ENCODE assay signal across 17 cellular contexts in the genomic region with DNA sequence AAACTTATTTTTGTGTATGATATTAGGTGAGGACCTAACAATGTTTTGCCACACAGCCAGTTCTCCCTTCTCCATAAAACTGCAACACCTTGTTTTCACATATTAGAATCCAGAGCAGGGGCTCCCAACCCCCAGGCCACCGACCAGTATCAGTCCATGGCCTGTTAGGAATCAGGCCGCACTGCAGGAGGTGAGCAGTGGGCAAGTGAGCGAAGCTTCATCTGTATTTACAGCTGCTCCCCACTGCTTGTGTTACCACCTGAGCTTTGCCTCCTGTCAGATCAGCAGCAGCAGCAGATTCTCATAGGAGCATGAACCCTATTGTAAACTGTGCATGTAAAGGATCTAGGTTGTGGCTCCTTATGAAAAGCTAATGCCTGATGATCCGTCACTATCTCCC.
"Had no signal": no experiment of that assay in that cellular context is flagged by ENCODE, and none has a peak within 500 bp of the region (broad histone marks: within the 10 kb centered on the region; RNA-seq: fewer than 3 reads in every experiment).

No MANE protein-coding gene starts in this region.

- DNase-seq: dermis blood vessel endothelial cell; effector CD4-positive, alpha-beta T cell; effector memory CD4-positive, alpha-beta T cell; foreskin keratinocyte; head of caudate nucleus; heart right ventricle; hippocampal formation; left cardiac atrium; left lung; left ventricle myocardium superior; lower lobe of right lung; mesenchymal stem cell; midbrain had no signal

- H3K4me1 ChIP-seq: foreskin keratinocyte, gastroesophageal sphincter, left lung had no signal

- H3K36me3 ChIP-seq: esophagus muscularis mucosa, gastroesophageal sphincter, heart right ventricle, left lung, lower lobe of right lung had no signal

- H3K9me3 ChIP-seq: esophagus muscularis mucosa, gastroesophageal sphincter, heart right ventricle, left lung, lower lobe of right lung had no signal

- H3K4me3 ChIP-seq: coronary artery, dorsolateral prefrontal cortex, esophagus muscularis mucosa, gastroesophageal sphincter, heart right ventricle, left lung, lower lobe of right lung had no signal

- H3K27ac ChIP-seq: coronary artery, esophagus muscularis mucosa, foreskin keratinocyte, gastroesophageal sphincter, heart right ventricle, left lung, lower lobe of right lung had no signal

- H3K27me3 ChIP-seq: foreskin keratinocyte, left lung had no signal

- ATAC-seq: foreskin keratinocyte, gastroesophageal sphincter, heart right ventricle, left cardiac atrium, left lung, left ventricle myocardium superior, lower lobe of right lung had no signal
